In genomic region chr11:44305643-44306468, GRCh38 we compare ENCODE assay signal across 8 cellular contexts. TPM values are rescaled to one million over a fixed set of nuclear protein-coding genes. Genes with fewer than 3 reads are reported as not detected.
DNase-seq lines count a peak whose midpoint lies in the region; ATAC-seq and TF ChIP-seq lines count a peak whose summit lies in the region.

No MANE protein-coding gene starts in this region.

- no peak for TF ChIP-seq POLR2A in Peyer's patch (IDR thresholded peaks at IDR 0.05)

- no peaks in the 10 kb centered on the region for H3K9me3 ChIP-seq in CD8-positive, alpha-beta T cell (ENCODE audit: low read length)
- H3K9me3 ChIP-seq in Peyer's patch = no peaks in the 10 kb centered on the region

- H3K9me3 Mint-ChIP-seq in CD8-positive, alpha-beta T cell = no peaks in the 10 kb centered on the region
- no peaks in the 10 kb centered on the region for H3K9me3 Mint-ChIP-seq in progenitor cell of endocrine pancreas (ENCODE audit: low read depth)

- DNase-seq in CD8-positive, alpha-beta T cell = peak in 2 of 7 experiments; percentile 7 to 15
- DNase-seq in Peyer's patch (peak; percentile 20 to 54 (median 48)), epithelial cell of proximal tubule (ENCODE audit: low read depth) (no peak), progenitor cell of endocrine pancreas (ENCODE audit: low spot score, unreplicated experiment) (no peak), islet precursor cell (no peak), NCI-H2171 treated with DMSO at 0.1 percent for 48 hours (lab: John Stamatoyannopoulos, UW) (no peak)

- no peak overlapping the region for H3K27ac ChIP-seq in CD8-positive, alpha-beta T cell (ENCODE audit: low read depth, low read length)
- H3K27ac ChIP-seq in Peyer's patch = no peak overlapping the region

- H3K27me3 ChIP-seq in CD8-positive, alpha-beta T cell (ENCODE audit: insufficient read depth, low read length) = peaks cover 22% of the 10 kb centered on the region
- peaks cover 0 to 64% of the 10 kb centered on the region in 2 donors for H3K27me3 ChIP-seq in Peyer's patch

- peaks cover 23% of the 10 kb centered on the region for H3K4me1 ChIP-seq in CD8-positive, alpha-beta T cell (ENCODE audit: insufficient read depth, low read length)
- peaks cover 0 to 41% (median 20%) of the 10 kb centered on the region in 4 donors for H3K4me1 ChIP-seq in Peyer's patch

- peak overlapping the region; percentile 83 for H3K4me3 Mint-ChIP-seq in CD8-positive, alpha-beta T cell
- H3K4me3 Mint-ChIP-seq in progenitor cell of endocrine pancreas (ENCODE audit: low read depth) = peak overlapping the region; percentile 38

- H3K27ac Mint-ChIP-seq in CD8-positive, alpha-beta T cell = no peak overlapping the region
- no peak overlapping the region for H3K27ac Mint-ChIP-seq in progenitor cell of endocrine pancreas

- H3K4me1 Mint-ChIP-seq in CD8-positive, alpha-beta T cell (ENCODE audit: low read depth) = peaks cover 25% of the 10 kb centered on the region
- H3K4me1 Mint-ChIP-seq in progenitor cell of endocrine pancreas (ENCODE audit: low read depth) = peaks cover 10% of the 10 kb centered on the region

- POLR2A ChIA-PET in CD8-positive, alpha-beta T cell (lab: Charles Lee) = no interaction called here

- peak overlapping the region; percentile 66 for H3K4me3 ChIP-seq in CD8-positive, alpha-beta T cell (ENCODE audit: low read depth, low read length)
- H3K4me3 ChIP-seq in Peyer's patch (peak overlapping the region; percentile 45 to 67 (median 61)), epithelial cell of proximal tubule (ENCODE audit: low read depth, low read length) (peak overlapping the region; percentile 54)

- no peak for TF ChIP-seq CTCF in CD8-positive, alpha-beta T cell (IDR thresholded peaks at IDR 0.05)
- TF ChIP-seq CTCF in Peyer's patch (IDR thresholded peaks at IDR 0.05) (no peak), epithelial cell of proximal tubule (conservative IDR thresholded peaks at IDR 0.05; ENCODE audit: low read depth, low read length) (peak; percentile 2), progenitor cell of endocrine pancreas (IDR thresholded peaks at IDR 0.05; ENCODE audit: unreplicated experiment) (no peak)

- CTCF ChIA-PET in CD8-positive, alpha-beta T cell (lab: Charles Lee) = no interaction called here

- ATAC-seq in CD8-positive, alpha-beta T cell = peak; percentile 26
- ATAC-seq in HG02623 (IDR thresholded peaks at IDR 0.05; ENCODE audit: unreplicated experiment) (no peak), GM18520 (IDR thresholded peaks at IDR 0.05; ENCODE audit: unreplicated experiment) (no peak)

- intact Hi-C loops in CD8-positive, alpha-beta T cell (cut with DNase I, micrococcal nuclease) = no loop called here

- H3K36me3 Mint-ChIP-seq in CD8-positive, alpha-beta T cell = no peaks in the 10 kb centered on the region
- H3K36me3 Mint-ChIP-seq in progenitor cell of endocrine pancreas (ENCODE audit: insufficient read depth) = no peaks in the 10 kb centered on the region

- H3K27me3 Mint-ChIP-seq in CD8-positive, alpha-beta T cell (ENCODE audit: low read depth) = peaks cover 70% of the 10 kb centered on the region
- peaks cover 95% of the 10 kb centered on the region for H3K27me3 Mint-ChIP-seq in progenitor cell of endocrine pancreas

- no peaks in the 10 kb centered on the region for H3K36me3 ChIP-seq in CD8-positive, alpha-beta T cell (ENCODE audit: insufficient read depth, low read length)
- H3K36me3 ChIP-seq in Peyer's patch = no peaks in the 10 kb centered on the region

RNA-seq across cellular contexts. Expression of gene ALX4, which starts 4.1 kb away (rescaled TPM):
- not detected for total RNA-seq in CD8-positive, alpha-beta T cell
- total RNA-seq in Peyer's patch = not detected
- not detected in 2 replicates for total RNA-seq in epithelial cell of proximal tubule
- total RNA-seq in progenitor cell of endocrine pancreas = not detected in 2 replicates

Comparison
In these comparisons a context has a peak if more than half of its experiments do, and no peak if none do; other contexts are left out.
1. DNase-seq: peak in Peyer's patch (3 of 3); none in epithelial cell of proximal tubule (single experiment), progenitor cell of endocrine pancreas (single experiment), islet precursor cell (single experiment) and NCI-H2171 treated with DMSO at 0.1 percent for 48 hours (single experiment).
2. Peak in every context shown above with its lines, with median percentiles within 50 percentile points of each other: H3K4me3 ChIP-seq.